In genomic region chr11:48110509-48110766, GRCh38 we compare ENCODE assay signal across 1 cellular context.
TF ChIP-seq lines count a peak whose summit lies in the region.

No MANE protein-coding gene starts in this region.

TF ChIP-seq in A549, 52 proteins besides CTCF, POLR2A, EP300 and RAD21 (continued from another document):
- TF ChIP-seq HES2 (IDR thresholded peaks at IDR 0.05), result no peak
- TF ChIP-seq EHMT2 (IDR thresholded peaks at IDR 0.05; ENCODE audit: low read depth), result no peak
- no peak for TF ChIP-seq NR3C1 (IDR thresholded peaks at IDR 0.05)
- no peak for TF ChIP-seq ZSCAN20 (CRISPR knock-in tag; IDR thresholded peaks at IDR 0.05)
- no peak for TF ChIP-seq BHLHE40 (IDR thresholded peaks at IDR 0.05; ENCODE audit: low read depth, low read length)
- TF ChIP-seq TP53 (CRISPR knock-in tag; IDR thresholded peaks at IDR 0.05), result no peak
- no peak for TF ChIP-seq ZC3H11A (IDR thresholded peaks at IDR 0.05)
- no peak for TF ChIP-seq PBX3 (IDR thresholded peaks at IDR 0.05)
- TF ChIP-seq HOXB5 (CRISPR knock-in tag; IDR thresholded peaks at IDR 0.05), result no peak
- no peak for TF ChIP-seq KDM1A (IDR thresholded peaks at IDR 0.05; ENCODE audit: low read depth)
- no peak for TF ChIP-seq CBX2 (IDR thresholded peaks at IDR 0.05; ENCODE audit: borderline replicate concordance, low read depth)
- no peak for TF ChIP-seq TFCP2L1 (CRISPR knock-in tag; IDR thresholded peaks at IDR 0.05)
- no peak for TF ChIP-seq HDAC2 (IDR thresholded peaks at IDR 0.05)
- TF ChIP-seq HMGXB4 (CRISPR knock-in tag; IDR thresholded peaks at IDR 0.05; ENCODE audit: borderline replicate concordance), result no peak
- no peak for TF ChIP-seq ZNF302 (CRISPR knock-in tag; IDR thresholded peaks at IDR 0.05)
- no peak for TF ChIP-seq MAZ (IDR thresholded peaks at IDR 0.05; ENCODE audit: borderline replicate concordance, low read depth, low read length)
